ENCODE assay signal across 9 cellular contexts in genomic region chr19:41226874-41227390, GRCh38. TPM values are rescaled to one million over a fixed set of nuclear protein-coding genes. Genes with fewer than 3 reads are reported as not detected.
DNase-seq lines count a peak whose midpoint lies in the region; ATAC-seq and TF ChIP-seq lines count a peak whose summit lies in the region.
"Had no signal": no experiment of that assay in that cellular context is flagged by ENCODE, and none has a peak within 500 bp of the region (broad histone marks: within the 10 kb centered on the region; RNA-seq: fewer than 3 reads in every experiment).

No MANE protein-coding gene starts in this region.

- H3F3A ChIP-seq in smooth muscle cell (ENCODE audit: low read depth): peaks cover 18% of the 10 kb centered on the region

- no peak overlapping the region for H2AFZ ChIP-seq in smooth muscle cell (ENCODE audit: low read depth)

- H3K4me1 Mint-ChIP-seq in activated T-helper 17 cell treated with anti-CD3 and anti-CD28 coated beads, Interleukin-2, amount 50 U/mL, for 72 hours: peaks cover 15% of the 10 kb centered on the region
- peaks cover 14 to 16% of the 10 kb centered on the region in 2 donors for H3K4me1 Mint-ChIP-seq in immature natural killer cell

- H3K36me3 ChIP-seq in smooth muscle cell (ENCODE audit: low read depth): no peaks in the 10 kb centered on the region

- peak overlapping the region; percentile 32; the same call in 1 of the 2 replicates for H3K4me3 ChIP-seq in HL-60 (replicated peaks; ENCODE audit: insufficient read depth, low read length)
- H3K4me3 ChIP-seq in smooth muscle cell: peak overlapping the region; percentile 43

- TF ChIP-seq CTCF in HL-60 (IDR thresholded peaks at IDR 0.05; ENCODE audit: insufficient read depth, low read length) (no peak), smooth muscle cell (IDR thresholded peaks at IDR 0.05; ENCODE audit: borderline replicate concordance, insufficient read depth, poor library complexity, severe bottlenecking) (no peak)

- H3K27me3 ChIP-seq in HL-60 (ENCODE audit: insufficient read depth, poor library complexity, severe bottlenecking) (peaks cover 28% of the 10 kb centered on the region), smooth muscle cell (ENCODE audit: low read depth) (no peaks in the 10 kb centered on the region)

- H3K27ac ChIP-seq in HL-60 (replicated peaks): no peak overlapping the region
- H3K27ac ChIP-seq in smooth muscle cell (ENCODE audit: low read depth): peak overlapping the region; percentile 99

- H3K36me3 Mint-ChIP-seq in activated T-helper 17 cell treated with anti-CD3 and anti-CD28 coated beads, Interleukin-2, amount 50 U/mL, for 72 hours (ENCODE audit: low read depth): peaks cover 5% of the 10 kb centered on the region
- no peaks in the 10 kb centered on the region for H3K36me3 Mint-ChIP-seq in immature natural killer cell

- H3K27me3 Mint-ChIP-seq in activated T-helper 17 cell treated with anti-CD3 and anti-CD28 coated beads, Interleukin-2, amount 50 U/mL, for 72 hours: peaks cover 4% of the 10 kb centered on the region
- peaks cover 5 to 22% (median 12%) of the 10 kb centered on the region in 3 donors for H3K27me3 Mint-ChIP-seq in immature natural killer cell (ENCODE audit: low read depth in 3 of 3)

- WGBS in smooth muscle cell (ENCODE audit: low lambda C conversion rate): 75% methylated on average over 9 of the region's 9 CpGs

- H3K4me2 ChIP-seq in smooth muscle cell: peak overlapping the region; percentile 82

- H4K20me1 ChIP-seq in smooth muscle cell (ENCODE audit: low read depth): no peaks in the 10 kb centered on the region

- peaks cover 3% of the 10 kb centered on the region for H3K79me2 ChIP-seq in smooth muscle cell (ENCODE audit: low read depth)

- H3K9me3 ChIP-seq in smooth muscle cell (replicated peaks; ENCODE audit: low read depth): no peaks in the 10 kb centered on the region

- peak overlapping the region; percentile 85 for H3K4me3 Mint-ChIP-seq in activated T-helper 17 cell treated with anti-CD3 and anti-CD28 coated beads, Interleukin-2, amount 50 U/mL, for 72 hours
- H3K4me3 Mint-ChIP-seq in immature natural killer cell: peak overlapping the region; percentile 27 to 88 (median 69)

- DNase-seq in HL-60 (ENCODE audit: low read depth in 1 of 2, low spot score in 1 of 2): no peak
- DNase-seq in immature natural killer cell: no peak
- no peak for DNase-seq in smooth muscle cell (lab: John Stamatoyannopoulos, UW; ENCODE audit: unreplicated experiment)
- no peak for DNase-seq in NCI-H146 treated with DMSO at 0.1 percent for 48 hours (lab: John Stamatoyannopoulos, UW; ENCODE audit: unreplicated experiment)
- DNase-seq in ecto neural progenitor cell (ENCODE audit: low spot score): no peak

- peak overlapping the region; percentile 94 for H3K9ac ChIP-seq in smooth muscle cell (ENCODE audit: low read depth)

- no peak for ATAC-seq in activated T-helper 17 cell treated with anti-CD3 and anti-CD28 coated beads, Interleukin-2, amount 50 U/mL, for 72 hours (replicated peaks)
- ATAC-seq in GM19395 (IDR thresholded peaks at IDR 0.05; ENCODE audit: unreplicated experiment) (no peak), GM19328 (IDR thresholded peaks at IDR 0.05; ENCODE audit: unreplicated experiment) (no peak)

- no peaks in the 10 kb centered on the region for H3K9me3 Mint-ChIP-seq in activated T-helper 17 cell treated with anti-CD3 and anti-CD28 coated beads, Interleukin-2, amount 50 U/mL, for 72 hours
- H3K9me3 Mint-ChIP-seq in immature natural killer cell: no peaks in the 10 kb centered on the region

- peaks cover 17% of the 10 kb centered on the region for H3K4me1 ChIP-seq in smooth muscle cell (ENCODE audit: low read depth)

- peak overlapping the region; percentile 82 for H3K27ac Mint-ChIP-seq in activated T-helper 17 cell treated with anti-CD3 and anti-CD28 coated beads, Interleukin-2, amount 50 U/mL, for 72 hours
- peak overlapping the region in 3 of 6 donors; percentile 17 to 77 (median 64) for H3K27ac Mint-ChIP-seq in immature natural killer cell

RNA-seq across cellular contexts. Expression of gene AXL, which starts 7.9 kb away (rescaled TPM):
- total RNA-seq in activated T-helper 17 cell treated with anti-CD3 and anti-CD28 coated beads, Interleukin-2, amount 50 U/mL, for 72 hours: 1 to 10 TPM in 1 of 2 donors, under 1 TPM in 1; 0.04 to 2.3 TPM
- polyA plus RNA-seq in immature natural killer cell (1 to 10 TPM in 1 of 3 donors, under 1 TPM in 2; 0.61 to 1.2 (median 0.97) TPM), smooth muscle cell (16.9 and 27.0 TPM in 2 replicates)
- 71.2 and 76.8 TPM in 2 replicates for total RNA-seq in smooth muscle cell

RNA-seq across cellular contexts. Expression of gene CYP2S1, which starts 33.9 kb away (rescaled TPM):
- under 1 TPM in 1 of 2 donors, not detected in 1; 0.13 TPM for total RNA-seq in activated T-helper 17 cell treated with anti-CD3 and anti-CD28 coated beads, Interleukin-2, amount 50 U/mL, for 72 hours
- polyA plus RNA-seq in immature natural killer cell (1 to 10 TPM in 1 of 3 donors, under 1 TPM in 1, not detected in 1; 0.17 to 1.4 TPM), smooth muscle cell (1.8 and 6.1 TPM in 2 replicates)
- 0.18 and 0.63 TPM in 2 replicates for total RNA-seq in smooth muscle cell
- polyA plus RNA-seq: neural cell had no signal

RNA-seq across cellular contexts. Expression of gene HNRNPUL1, which starts 37.2 kb away (rescaled TPM):
- total RNA-seq in activated T-helper 17 cell treated with anti-CD3 and anti-CD28 coated beads, Interleukin-2, amount 50 U/mL, for 72 hours: 100 to 1,000 TPM; 324 to 357 TPM
- polyA plus RNA-seq in immature natural killer cell: 100 to 1,000 TPM in 1 of 3 donors, 10 to 100 TPM in 2; 23.3 to 103 (median 48.8) TPM
- total RNA-seq in smooth muscle cell: 78.6 and 101 TPM in 2 replicates
- polyA plus RNA-seq in smooth muscle cell: 121 and 125 TPM in 2 replicates

Comparison
In these comparisons a context has a peak if more than half of its experiments do, and no peak if none do; other contexts are left out.
1. RNA of gene AXL, which starts 7.9 kb away (total RNA-seq): 71.2 to 76.8 TPM in smooth muscle cell; 0.04 to 2.3 TPM in activated T-helper 17 cell treated with anti-CD3 and anti-CD28 coated beads, Interleukin-2, amount 50 U/mL, for 72 hours; every median in the first group is over 10 times any median in the second.